Comparison of ENCODE assay signal across 13 cellular contexts in genomic region chr2:213995400-213996105, GRCh38.
DNase-seq lines count a peak whose midpoint lies in the region; ATAC-seq and TF ChIP-seq lines count a peak whose summit lies in the region.
"Had no signal": no experiment of that assay in that cellular context is flagged by ENCODE, and none has a peak within 500 bp of the region (broad histone marks: within the 10 kb centered on the region; RNA-seq: fewer than 3 reads in every experiment).

No MANE protein-coding gene starts in this region.

- DNase-seq in AG20443 (ENCODE audit: low spot score), result peak; percentile 84
- peak; percentile 93 for DNase-seq in M059J (ENCODE audit: low read depth)
- peak; percentile 79 to 93 for DNase-seq in cardiac fibroblast (ENCODE audit: low read depth in 2 of 2)
- peak; percentile 97 for DNase-seq in kidney tubule cell (ENCODE audit: low spot score)
- no peak for DNase-seq in AML-193 (lab: John Stamatoyannopoulos, UW)
- DNase-seq in activated CD8-positive, alpha-beta T cell treated with anti-CD3 and anti-CD28 coated beads, Interleukin-2, amount 10 ng/mL, durations not matched to agents 7 days and 5 days, result no peak
- DNase-seq in NOMO-1 treated with dmso at 0.1 percent for 144 hours (lab: John Stamatoyannopoulos, UW; ENCODE audit: unreplicated experiment), result no peak
- DNase-seq in mesothelial cell of epicardium (ENCODE audit: low spot score in 2 of 2, unreplicated experiment in 2 of 2), result no peak
- DNase-seq: activated CD4-positive, alpha-beta T cell treated with anti-CD3 and anti-CD28 coated beads, Interleukin-2, amount 50 U/mL, for 4 hours; left ventricle myocardium superior; NCI-H1417; NCI-H748 treated with DMSO at 0.1 percent for 48 hours had no signal

- TF ChIP-seq CTCF in cardiac fibroblast (IDR thresholded peaks at IDR 0.05; ENCODE audit: low read depth, low read length) (no peak), mesothelial cell of epicardium (IDR thresholded peaks at IDR 0.05; ENCODE audit: unreplicated experiment) (no peak)

- no peak overlapping the region for H3K4me3 Mint-ChIP-seq in activated CD8-positive, alpha-beta T cell treated with anti-CD3 and anti-CD28 coated beads, Interleukin-2, amount 10 ng/mL, durations not matched to agents 7 days and 5 days
- no peak overlapping the region for H3K4me3 Mint-ChIP-seq in mesothelial cell of epicardium
- H3K4me3 Mint-ChIP-seq: activated naive CD8-positive, alpha-beta T cell had no signal

- CTCF ChIA-PET in activated CD8-positive, alpha-beta T cell treated with anti-CD3 and anti-CD28 coated beads, Interleukin-2, amount 10 ng/mL, durations not matched to agents 7 days and 5 days (lab: Charles Lee), result no interaction called here

- H3K27ac Mint-ChIP-seq in activated CD8-positive, alpha-beta T cell treated with anti-CD3 and anti-CD28 coated beads, Interleukin-2, amount 10 ng/mL, durations not matched to agents 7 days and 5 days, result no peak overlapping the region
- H3K27ac Mint-ChIP-seq in mesothelial cell of epicardium, result no peak overlapping the region
- H3K27ac Mint-ChIP-seq: activated naive CD8-positive, alpha-beta T cell had no signal

- H3K27me3 Mint-ChIP-seq in activated CD8-positive, alpha-beta T cell treated with anti-CD3 and anti-CD28 coated beads, Interleukin-2, amount 10 ng/mL, durations not matched to agents 7 days and 5 days (ENCODE audit: low read depth), result no peaks in the 10 kb centered on the region
- H3K27me3 Mint-ChIP-seq in mesothelial cell of epicardium (ENCODE audit: low read depth), result no peaks in the 10 kb centered on the region
- H3K27me3 Mint-ChIP-seq: activated naive CD8-positive, alpha-beta T cell had no signal

- H3K4me1 Mint-ChIP-seq in activated CD8-positive, alpha-beta T cell treated with anti-CD3 and anti-CD28 coated beads, Interleukin-2, amount 10 ng/mL, durations not matched to agents 7 days and 5 days (ENCODE audit: low read depth), result no peaks in the 10 kb centered on the region
- H3K4me1 Mint-ChIP-seq in mesothelial cell of epicardium, result no peaks in the 10 kb centered on the region

- no peak for ATAC-seq in activated CD8-positive, alpha-beta T cell treated with anti-CD3 and anti-CD28 coated beads, Interleukin-2, amount 10 ng/mL, durations not matched to agents 7 days and 5 days
- ATAC-seq: left ventricle myocardium superior had no signal

- POLR2A ChIA-PET in activated CD8-positive, alpha-beta T cell treated with anti-CD3 and anti-CD28 coated beads, Interleukin-2, amount 10 ng/mL, durations not matched to agents 7 days and 5 days (lab: Charles Lee), result no interaction called here

- H3K36me3 Mint-ChIP-seq in activated CD8-positive, alpha-beta T cell treated with anti-CD3 and anti-CD28 coated beads, Interleukin-2, amount 10 ng/mL, durations not matched to agents 7 days and 5 days (ENCODE audit: low read depth), result no peaks in the 10 kb centered on the region
- H3K36me3 Mint-ChIP-seq in mesothelial cell of epicardium, result no peaks in the 10 kb centered on the region
- H3K36me3 Mint-ChIP-seq: activated naive CD8-positive, alpha-beta T cell had no signal

- no peaks in the 10 kb centered on the region for H3K9me3 Mint-ChIP-seq in activated CD8-positive, alpha-beta T cell treated with anti-CD3 and anti-CD28 coated beads, Interleukin-2, amount 10 ng/mL, durations not matched to agents 7 days and 5 days (ENCODE audit: insufficient read depth)
- peaks cover 14% of the 10 kb centered on the region for H3K9me3 Mint-ChIP-seq in mesothelial cell of epicardium

- no peak overlapping the region for H3K4me3 ChIP-seq in cardiac fibroblast (replicated peaks in 1 of 2; ENCODE audit: low read depth in 2 of 2, low read length in 2 of 2)

Comparison
In these comparisons a context has a peak if more than half of its experiments do, and no peak if none do; other contexts are left out.
1. DNase-seq: peak in AG20443 (single experiment), M059J (single experiment), cardiac fibroblast (2 of 2) and kidney tubule cell (single experiment); none in AML-193 (0 of 2), activated CD8-positive, alpha-beta T cell treated with anti-CD3 and anti-CD28 coated beads, Interleukin-2, amount 10 ng/mL, durations not matched to agents 7 days and 5 days (single experiment), NOMO-1 treated with dmso at 0.1 percent for 144 hours (single experiment) and mesothelial cell of epicardium (0 of 2).